21 cellular contexts compared by ENCODE assay signal in genomic region chr10:70936111-70936510, GRCh38.
"Had no signal": no experiment of that assay in that cellular context is flagged by ENCODE, and none has a peak within 500 bp of the region (broad histone marks: within the 10 kb centered on the region; RNA-seq: fewer than 3 reads in every experiment).

No MANE protein-coding gene starts in this region.

- H3K27me3 ChIP-seq: SJCRH30 had no signal

- ATAC-seq: K562, SK-N-SH treated with all-trans-retinoic acid at 6 μM for 48 hours had no signal

- H3K36me3 ChIP-seq: SJCRH30 had no signal

- H3K4me2 ChIP-seq: KMS-11 had no signal

- H3K9ac ChIP-seq: KMS-11 had no signal

- DNase-seq: Kasumi-1, MM.1S, NCI-H1092 treated with DMSO at 0.1 percent for 48 hours, NCI-H1436, NCI-H187, NCI-H2029, NCI-H2081 treated with DMSO at 0.1 percent for 48 hours, NCI-H2171, NCI-H226, NCI-H446, NCI-H510A, NCI-H524 treated with DMSO at 0.1 percent for 48 hours, NCI-H69, NCI-H774, RPMI8226, SHP77 treated with DMSO at 0.1 percent for 48 hours, SJCRH30 had no signal

- H3K4me3 ChIP-seq: K562, SJCRH30 had no signal

- H3K27ac ChIP-seq: HL-60, KMS-11, SJCRH30 had no signal

- H3K9me3 ChIP-seq: SJCRH30 had no signal
